17 cellular contexts compared by ENCODE assay signal in genomic region chr15:85019815-85020590, GRCh38. TPM values are rescaled to one million over a fixed set of nuclear protein-coding genes. Genes with fewer than 3 reads are reported as not detected.
A peak's percentile ranks its signal among the peaks of the same experiment; 100 is the strongest.
DNase-seq lines count a peak whose midpoint lies in the region; ATAC-seq, FAIRE-seq and TF ChIP-seq lines count a peak whose summit lies in the region.
"Had no signal": no experiment of that assay in that cellular context is flagged by ENCODE, and none has a peak within 500 bp of the region (broad histone marks: within the 10 kb centered on the region; RNA-seq: fewer than 3 reads in every experiment).

No MANE protein-coding gene starts in this region.

- H3K9me3 Mint-ChIP-seq in chondrocyte (ENCODE audit: low read depth) (no peaks in the 10 kb centered on the region), HFFc6 (no peaks in the 10 kb centered on the region)

- FAIRE-seq in HepG2 (lab: Jason Lieb, UNC), result no peak
- FAIRE-seq: islet of Langerhans had no signal

- no peak for DNase-seq in HepG2 (ENCODE audit: low spot score)
- DNase-seq in chondrocyte (ENCODE audit: low spot score), result no peak
- DNase-seq in thyroid gland, result peak; percentile 33 to 53
- DNase-seq in dermis blood vessel endothelial cell, result no peak
- DNase-seq in HFFc6, result no peak
- DNase-seq: activated CD4-positive, alpha-beta T cell treated with anti-CD3 and anti-CD28 coated beads for 48 hours; activated effector memory CD4-positive, alpha-beta T cell treated with anti-CD3 and anti-CD28 coated beads, Interleukin-2, amount 50 U/mL, for 16 hours; GDM1; glutamatergic neuron; KG1; NCI-H526 treated with DMSO at 0.1 percent for 48 hours; transverse colon had no signal

- H3K27me3 Mint-ChIP-seq in chondrocyte (ENCODE audit: low read depth), result no peaks in the 10 kb centered on the region
- no peaks in the 10 kb centered on the region for H3K27me3 Mint-ChIP-seq in HFFc6 (ENCODE audit: insufficient read depth)
- H3K27me3 Mint-ChIP-seq: progenitor cell of endocrine pancreas had no signal

- H3K36me3 ChIP-seq in liver (ENCODE audit: control insufficient read depth in 4 of 4, insufficient read depth in 3 of 4, low read depth in 1 of 4, low read length in 3 of 4), result no peaks in the 10 kb centered on the region
- no peaks in the 10 kb centered on the region for H3K36me3 ChIP-seq in HepG2 (replicated peaks in 1 of 2; ENCODE audit: control insufficient read depth in 1 of 2, insufficient read depth in 2 of 2, low read length in 2 of 2)
- no peaks in the 10 kb centered on the region for H3K36me3 ChIP-seq in thyroid gland
- H3K36me3 ChIP-seq: transverse colon had no signal

- H3K4me1 ChIP-seq in liver (ENCODE audit: control insufficient read depth in 4 of 4, insufficient read depth in 4 of 4, low read length in 3 of 4) (peaks cover 6 to 39% (median 21%) of the 10 kb centered on the region in 4 donors), HepG2 (ENCODE audit: insufficient read depth, low read length) (peaks cover 24% of the 10 kb centered on the region), thyroid gland (peaks cover 0 to 7% of the 10 kb centered on the region in 2 donors)

- H3K27me3 ChIP-seq in liver (ENCODE audit: control insufficient read depth in 4 of 4, insufficient read depth in 4 of 4, low read length in 3 of 4) (no peaks in the 10 kb centered on the region), HepG2 (ENCODE audit: control insufficient read depth in 1 of 2, insufficient read depth in 2 of 2, low read length in 2 of 2) (no peaks in the 10 kb centered on the region), thyroid gland (no peaks in the 10 kb centered on the region)
- H3K27me3 ChIP-seq: transverse colon had no signal

- BruUV-seq in HepG2 (replicated peaks; lab: Mats Ljungman, UMichigan), result no TSS peak

- TF ChIP-seq EP300 in HepG2 (IDR thresholded peaks at IDR 0.05; ENCODE audit: low read depth in 2 of 2, low read length in 2 of 2) (no peak), HepG2 (CRISPR knock-in tag; IDR thresholded peaks at IDR 0.05; ENCODE audit: borderline replicate concordance) (no peak)

- peaks cover 84% of the 10 kb centered on the region for H3K79me2 ChIP-seq in HepG2 (ENCODE audit: insufficient read depth, low read length)

- no peak overlapping the region for H2AFZ ChIP-seq in HepG2 (ENCODE audit: low read length)

- WGBS in liver, result 58% methylated on average over 15 of the region's 15 CpGs
- 97% methylated on average over 15 of the region's 15 CpGs for WGBS in HepG2 (ENCODE audit: low lambda C conversion rate)
- 49 to 64% methylated on average over 15 of the region's 15 CpGs for WGBS in thyroid gland, 2 donors

- H3K9ac ChIP-seq in liver (ENCODE audit: low read depth in 1 of 2, low read length in 2 of 2) (no peak overlapping the region), HepG2 (ENCODE audit: insufficient read depth, low read depth, low read length) (no peak overlapping the region)

- H3K27ac Mint-ChIP-seq in chondrocyte (ENCODE audit: unreplicated experiment) (peak overlapping the region; percentile 67), HFFc6 (no peak overlapping the region)
- H3K27ac Mint-ChIP-seq: progenitor cell of endocrine pancreas had no signal

- CTCF ChIA-PET in HepG2 (lab: Yijun Ruan, JAX; ENCODE audit: low intra/inter-chr PET ratio, low total read pairs), result no interaction called here

- H3K4me3 Mint-ChIP-seq in chondrocyte (ENCODE audit: unreplicated experiment) (no peak overlapping the region), HFFc6 (no peak overlapping the region)

- H3K9me3 ChIP-seq in liver (ENCODE audit: control insufficient read depth in 4 of 4, low read length in 3 of 4) (no peaks in the 10 kb centered on the region), HepG2 (ENCODE audit: low read length) (no peaks in the 10 kb centered on the region), thyroid gland (no peaks in the 10 kb centered on the region)
- H3K9me3 ChIP-seq: transverse colon had no signal

- in situ Hi-C loops in HepG2 (cut with HindIII; ENCODE audit: extremely low pct_ligation_motif_present, low pct_unique_long_range_greater_than_20kb), result no loop called here

- no peak for TF ChIP-seq CTCF in liver (IDR thresholded peaks at IDR 0.05; ENCODE audit: low read depth, low read length, missing input control)
- no peak for TF ChIP-seq CTCF in HepG2 (CRISPR knock-in tag; IDR thresholded peaks at IDR 0.05)
- TF ChIP-seq CTCF in chondrocyte (IDR thresholded peaks at IDR 0.05), result no peak
- no peak for TF ChIP-seq CTCF in thyroid gland (IDR thresholded peaks at IDR 0.05)
- no peak for TF ChIP-seq CTCF in HFFc6 (IDR thresholded peaks at IDR 0.05)

- POLR2A ChIA-PET in HepG2 (lab: Yijun Ruan, JAX), result no interaction called here

- H3K4me1 Mint-ChIP-seq in chondrocyte (ENCODE audit: low read depth) (peaks cover 24% of the 10 kb centered on the region), HFFc6 (ENCODE audit: low read depth) (peaks cover 36% of the 10 kb centered on the region)

- TF ChIP-seq RAD21 in liver (IDR thresholded peaks at IDR 0.05), result peak in 1 of 2 donors; percentile 12
- TF ChIP-seq RAD21 in HepG2 (CRISPR knock-in tag; IDR thresholded peaks at IDR 0.05), result no peak

- no peaks in the 10 kb centered on the region for H3K36me3 Mint-ChIP-seq in chondrocyte (ENCODE audit: low read depth)
- H3K36me3 Mint-ChIP-seq in HFFc6 (ENCODE audit: low read depth), result no peaks in the 10 kb centered on the region

- ATAC-seq in HepG2 (no peak), HG03469 (IDR thresholded peaks at IDR 0.05; ENCODE audit: unreplicated experiment) (peak; percentile 45), HG02571 (IDR thresholded peaks at IDR 0.05; ENCODE audit: unreplicated experiment) (no peak)

- TF ChIP-seq POLR2A in HepG2 (IDR thresholded peaks at IDR 0.05; ENCODE audit: insufficient read depth in 1 of 2, low read depth in 2 of 2, low read length in 2 of 2), result no peak
- no peak for TF ChIP-seq POLR2A in thyroid gland (IDR thresholded peaks at IDR 0.05)

- H3K27ac ChIP-seq in liver (ENCODE audit: low read depth in 1 of 2, low read length in 2 of 2), result peak overlapping the region in 1 of 2 donors; percentile 54
- H3K27ac ChIP-seq in HepG2 (ENCODE audit: extremely low read length, insufficient read depth, low read length), result no peak overlapping the region
- H3K27ac ChIP-seq in thyroid gland, result no peak overlapping the region
- H3K27ac ChIP-seq: transverse colon had no signal

- intact Hi-C loops in HepG2 (cut with micrococcal nuclease; ENCODE audit: unreplicated experiment) (no loop called here), thyroid gland (cut with DNase I) (no loop called here)

- H3K4me3 ChIP-seq in liver (ENCODE audit: low read depth in 1 of 3, low read length in 3 of 3) (no peak overlapping the region), HepG2 (replicated peaks in 1 of 3; ENCODE audit: insufficient read depth in 1 of 3, low read depth in 2 of 3, low read length in 3 of 3) (no peak overlapping the region), thyroid gland (replicated peaks in 1 of 3) (no peak overlapping the region)
- H3K4me3 ChIP-seq: transverse colon had no signal

- H3K4me2 ChIP-seq in HepG2 (ENCODE audit: low read depth, low read length), result no peak overlapping the region

- H4K20me1 ChIP-seq in HepG2 (ENCODE audit: insufficient read depth, low read length), result no peaks in the 10 kb centered on the region; the same call in 1 of the 2 replicates

TF ChIP-seq in liver, 16 proteins besides CTCF, POLR2A, EP300 and RAD21 (continues in another document):
- no peak for TF ChIP-seq TAF1 (conservative IDR thresholded peaks at IDR 0.05)
- no peak for TF ChIP-seq RXRA (IDR thresholded peaks at IDR 0.05)
- TF ChIP-seq YY1 (IDR thresholded peaks at IDR 0.05), result peak; percentile 15
- no peak for TF ChIP-seq SP1 (IDR thresholded peaks at IDR 0.05)
- no peak for TF ChIP-seq MAX (IDR thresholded peaks at IDR 0.05)

TF ChIP-seq in HepG2, 621 proteins besides CTCF, POLR2A, EP300 and RAD21:
- TF ChIP-seq ZNF34 (CRISPR knock-in tag; IDR thresholded peaks at IDR 0.05; ENCODE audit: borderline replicate concordance), result no peak
- no peak for TF ChIP-seq CC2D1A (CRISPR knock-in tag; IDR thresholded peaks at IDR 0.05)
- no peak for TF ChIP-seq SALL2 (CRISPR knock-in tag; IDR thresholded peaks at IDR 0.05)
- no peak for TF ChIP-seq TBL1XR1 (IDR thresholded peaks at IDR 0.05; ENCODE audit: borderline replicate concordance, low read length, partially characterized antibody)
- TF ChIP-seq ZNF619 (CRISPR knock-in tag; IDR thresholded peaks at IDR 0.05), result no peak
- TF ChIP-seq ARID2 (CRISPR knock-in tag; IDR thresholded peaks at IDR 0.05; ENCODE audit: borderline replicate concordance), result no peak
- no peak for TF ChIP-seq ZNF225 (CRISPR knock-in tag; IDR thresholded peaks at IDR 0.05)
- TF ChIP-seq ZNF333 (CRISPR knock-in tag; IDR thresholded peaks at IDR 0.05; ENCODE audit: borderline replicate concordance), result no peak
TF ChIP-seq in HepG2: peak in this region for 0.

RNA-seq across cellular contexts. Expression of gene PDE8A, which starts 38.3 kb away (rescaled TPM):
- total RNA-seq in liver (10 to 100 TPM; 14.6 to 47.5 TPM), HepG2 (2016; rRNA removed; fragmentation: Illumina TruSeq; extraction: Trizol) (24.2 and 26.3 TPM in 2 replicates), chondrocyte (21.1 to 23.8 TPM (median 22.7 TPM) in 3 replicates), thyroid gland (10 to 100 TPM; 31.6 to 52.1 (median 35.2) TPM), dermis blood vessel endothelial cell (69.8 and 85.3 TPM in 2 replicates)
- polyA plus RNA-seq in liver (10 to 100 TPM; 11.2 to 18.6 TPM), HepG2 (2011; rRNA removed) (41.2 and 48.5 TPM in 2 replicates)
- 46.8 and 50.2 TPM in 2 replicates for total RNA-seq in HepG2 (2016; cell fraction: cytosol; rRNA removed; fragmentation: Illumina TruSeq; extraction: Trizol; ENCODE audit: low read depth)
- 22.6 and 26.8 TPM in 2 replicates for total RNA-seq in HepG2 (2016; cell fraction: insoluble cytoplasmic fraction; rRNA removed; fragmentation: Illumina TruSeq; extraction: Trizol)
- total RNA-seq in HepG2 (2016; cell fraction: membrane; rRNA removed; fragmentation: Illumina TruSeq; extraction: Trizol), result 33.9 and 39.4 TPM in 2 replicates
- total RNA-seq in HepG2 (2016; cell fraction: nucleus; rRNA removed; fragmentation: Illumina TruSeq; extraction: Trizol), result 46.0 and 49.4 TPM in 2 replicates
- 18.2 and 27.4 TPM in 2 replicates for polyA plus RNA-seq in HepG2 (2011; cell fraction: cytosol; rRNA removed)
- 67.4 and 75.3 TPM in 2 replicates for polyA plus RNA-seq in HepG2 (2011; cell fraction: nucleus; rRNA removed)
- polyA plus RNA-seq in HepG2 (2012), result 25.2 and 25.7 TPM in 2 replicates
- polyA plus RNA-seq in HepG2 (2016; cell fraction: cytosol; fragmentation: Illumina TruSeq; extraction: Trizol; ENCODE audit: low read depth), result 4.8 and 5.1 TPM in 2 replicates
- polyA plus RNA-seq in HepG2 (2016; cell fraction: insoluble cytoplasmic fraction; fragmentation: Illumina TruSeq; extraction: Trizol; ENCODE audit: low read depth), result 22.3 and 24.1 TPM in 2 replicates
- polyA plus RNA-seq in HepG2 (2016; cell fraction: membrane; fragmentation: Illumina TruSeq; extraction: Trizol; ENCODE audit: low read depth), result 14.2 and 15.0 TPM in 2 replicates
- 82.8 and 84.3 TPM in 2 replicates for polyA plus RNA-seq in HepG2 (2016; cell fraction: nucleus; fragmentation: Illumina TruSeq; extraction: Trizol; ENCODE audit: insufficient read depth, low read depth)
- polyA minus RNA-seq in HepG2 (2011; rRNA and poly(A)+ RNA removed; ENCODE audit: low replicate concordance), result 27.2 and 64.4 TPM in 2 replicates
- 24.8 and 25.2 TPM in 2 replicates for polyA minus RNA-seq in HepG2 (2011; cell fraction: cytosol; rRNA and poly(A)+ RNA removed)
- 124 and 137 TPM in 2 replicates for polyA minus RNA-seq in HepG2 (2011; cell fraction: nucleus; rRNA and poly(A)+ RNA removed)
- total RNA-seq in HFFc6 (2021; fragmentation: NEBNext Ultra II Directional; extraction: Animal tissue kit (Norgen Biotek cat#: 25700)), result 10 to 100 TPM; 14.3 to 18.6 (median 16.6) TPM

Comparison
In these comparisons a context has a peak if more than half of its experiments do, and no peak if none do; other contexts are left out.
1. DNase-seq: peak in thyroid gland (2 of 2); none in HepG2 (single experiment), chondrocyte (single experiment), dermis blood vessel endothelial cell (single experiment) and HFFc6 (single experiment).